In genomic region chr10:58360412-58361004, GRCh38 we compare ENCODE assay signal across 21 cellular contexts. TPM values are rescaled to one million over a fixed set of nuclear protein-coding genes. Genes with fewer than 3 reads are reported as not detected.
DNase-seq lines count a peak whose midpoint lies in the region; ATAC-seq and TF ChIP-seq lines count a peak whose summit lies in the region.
"Had no signal": no experiment of that assay in that cellular context is flagged by ENCODE, and none has a peak within 500 bp of the region (broad histone marks: within the 10 kb centered on the region; RNA-seq: fewer than 3 reads in every experiment).

No MANE protein-coding gene starts in this region.

- intact Hi-C loops in activated CD8-positive, alpha-beta T cell treated with anti-CD3 and anti-CD28 coated beads for 36 hours (cut with micrococcal nuclease), result no loop called here
- intact Hi-C loops in mammary epithelial cell (cut with micrococcal nuclease), result loop anchor here (2.0 kb wide), 1 partner anchor 26 kb away; the partner anchor contains the start of gene UBE2D1

- no peak overlapping the region for H2AFZ ChIP-seq in H9 (ENCODE audit: low read length)
- no peak overlapping the region for H2AFZ ChIP-seq in mammary epithelial cell (ENCODE audit: low read depth, low read length)

- H3K4ac ChIP-seq in H9 (ENCODE audit: low read depth, low read length), result no peak overlapping the region

- H3K27me3 ChIP-seq in H9 (ENCODE audit: insufficient read depth, low read length), result no peaks in the 10 kb centered on the region
- no peaks in the 10 kb centered on the region for H3K27me3 ChIP-seq in mammary epithelial cell (ENCODE audit: insufficient read depth, low read length)
- H3K27me3 ChIP-seq: transverse colon had no signal

- BruUV-seq in mammary epithelial cell (replicated peaks; lab: Mats Ljungman, UMichigan), result no TSS peak

- H3K9ac ChIP-seq in H9 (ENCODE audit: extremely low read depth, insufficient read length, low read length) (no peak overlapping the region), mammary epithelial cell (ENCODE audit: insufficient read depth, low read length) (no peak overlapping the region)

- H3K36me3 ChIP-seq in mammary epithelial cell (ENCODE audit: insufficient read depth, low read length), result no peaks in the 10 kb centered on the region

- no peak overlapping the region for H3K4me3 ChIP-seq in mammary epithelial cell (replicated peaks in 1 of 3; ENCODE audit: insufficient read depth in 1 of 3, low read depth in 2 of 3, low read length in 3 of 3)
- H3K4me3 ChIP-seq: mucosa of descending colon, transverse colon had no signal

- H3K23me2 ChIP-seq in H9 (ENCODE audit: insufficient read length, low read depth, low read length, poor library complexity, severe bottlenecking), result no peaks in the 10 kb centered on the region

- dilution Hi-C loops in mammary epithelial cell (cut with HindIII; ENCODE audit: low sequenced_read_pairs), result no loop called here

- in situ Hi-C loops in mammary epithelial cell (cut with MboI; ENCODE audit: low sequenced_read_pairs in 2 of 2), result no loop called here

- H3K36me3 Mint-ChIP-seq in activated CD8-positive, alpha-beta T cell treated with anti-CD3 and anti-CD28 coated beads for 36 hours (ENCODE audit: low read depth), result peaks cover 17% of the 10 kb centered on the region
- H3K36me3 Mint-ChIP-seq in activated CD8-positive, alpha-beta T cell treated with anti-CD3 and anti-CD28 coated beads, Interleukin-2, amount 10 ng/mL, durations not matched to agents 7 days and 5 days (ENCODE audit: low read depth), result peaks cover 8% of the 10 kb centered on the region
- H3K36me3 Mint-ChIP-seq in H9 (ENCODE audit: insufficient read depth in 1 of 3, low read depth in 3 of 3), result peaks cover 0 to 3% (median 0%) of the 10 kb centered on the region in 3 experiments; a peak in 2 of 7 replicates
- peaks cover 19% of the 10 kb centered on the region for H3K36me3 Mint-ChIP-seq in nephron progenitor cell (ENCODE audit: low read depth)

- H3K4me2 ChIP-seq in H9 (ENCODE audit: insufficient read depth, insufficient read length, low read length) (no peak overlapping the region), mammary epithelial cell (ENCODE audit: insufficient read depth, low read depth, low read length) (peak overlapping the region; percentile 12)

- H2BK5ac ChIP-seq in H9 (ENCODE audit: insufficient read length, low read length), result no peak overlapping the region

- no peak overlapping the region for H2BK20ac ChIP-seq in H9 (ENCODE audit: low read depth, low read length, poor library complexity, severe bottlenecking)

- H3K4me1 Mint-ChIP-seq in activated CD8-positive, alpha-beta T cell treated with anti-CD3 and anti-CD28 coated beads for 36 hours (ENCODE audit: low read depth), result peaks cover 22% of the 10 kb centered on the region
- peaks cover 16% of the 10 kb centered on the region for H3K4me1 Mint-ChIP-seq in activated CD8-positive, alpha-beta T cell treated with anti-CD3 and anti-CD28 coated beads, Interleukin-2, amount 10 ng/mL, durations not matched to agents 7 days and 5 days (ENCODE audit: low read depth)
- peaks cover 0 to 11% of the 10 kb centered on the region in 2 experiments; a peak in 2 of 4 replicates for H3K4me1 Mint-ChIP-seq in H9
- H3K4me1 Mint-ChIP-seq in nephron progenitor cell, result peaks cover 13% of the 10 kb centered on the region

- no peak for DNase-seq in activated CD8-positive, alpha-beta T cell treated with anti-CD3 and anti-CD28 coated beads for 36 hours
- no peak for DNase-seq in activated CD8-positive, alpha-beta T cell treated with anti-CD3 and anti-CD28 coated beads, Interleukin-2, amount 10 ng/mL, durations not matched to agents 7 days and 5 days
- no peak for DNase-seq in H9
- DNase-seq in mammary epithelial cell, result peak; percentile 57
- no peak for DNase-seq in nephron progenitor cell
- no peak for DNase-seq in epidermal melanocyte (ENCODE audit: insufficient read length, low spot score)
- DNase-seq in ureter (ENCODE audit: low spot score), result no peak
- DNase-seq: activated CD4-positive, alpha-beta T cell treated with anti-CD3 and anti-CD28 coated beads, Interleukin-2, amount 10 ng/mL, durations not matched to agents 7 days and 5 days; activated T-cell treated with anti-CD3 and anti-CD28 coated beads, Interleukin-2, amount 50 U/mL, for 1 hour; amygdala; central memory CD4-positive, alpha-beta T cell; DMS53; effector CD8-positive, alpha-beta T cell; KG1; kidney glomerular epithelial cell; mucosa of descending colon; NCI-H1417 treated with DMSO at 0.1 percent for 48 hours; NCI-H345; transverse colon had no signal

- no peak overlapping the region for H2AK5ac ChIP-seq in H9 (ENCODE audit: insufficient read length, low read length)

- H3K79me1 ChIP-seq in H9 (ENCODE audit: insufficient read depth, low read depth, low read length, poor library complexity, severe bottlenecking), result no peaks in the 10 kb centered on the region

- H3K79me2 ChIP-seq in H9 (ENCODE audit: insufficient read depth, low read length) (no peaks in the 10 kb centered on the region), mammary epithelial cell (ENCODE audit: insufficient read depth, low read length) (peaks cover 12% of the 10 kb centered on the region)

- POLR2A ChIA-PET in activated CD8-positive, alpha-beta T cell treated with anti-CD3 and anti-CD28 coated beads for 36 hours (lab: Charles Lee), result interaction anchor here (0.6 kb wide), 1 partner anchor 13 kb away, joined by 3 read pairs; no protein-coding TSS in a partner anchor
- POLR2A ChIA-PET in activated CD8-positive, alpha-beta T cell treated with anti-CD3 and anti-CD28 coated beads, Interleukin-2, amount 10 ng/mL, durations not matched to agents 7 days and 5 days (lab: Charles Lee), result interaction anchor here (1.4 kb wide), 1 partner anchor 24 kb away, joined by 3 read pairs; no protein-coding TSS in a partner anchor

- H3K18ac ChIP-seq in H9 (ENCODE audit: insufficient read length, low read depth, low read length), result no peak overlapping the region

- H3K23ac ChIP-seq in H9 (ENCODE audit: insufficient read length, low read depth, low read length), result no peak overlapping the region

- no peaks in the 10 kb centered on the region for H3K27me3 Mint-ChIP-seq in activated CD8-positive, alpha-beta T cell treated with anti-CD3 and anti-CD28 coated beads for 36 hours
- H3K27me3 Mint-ChIP-seq in activated CD8-positive, alpha-beta T cell treated with anti-CD3 and anti-CD28 coated beads, Interleukin-2, amount 10 ng/mL, durations not matched to agents 7 days and 5 days (ENCODE audit: low read depth), result no peaks in the 10 kb centered on the region
- H3K27me3 Mint-ChIP-seq in H9 (ENCODE audit: low read depth), result no peaks in the 10 kb centered on the region
- H3K27me3 Mint-ChIP-seq in nephron progenitor cell (ENCODE audit: low read depth, poor library complexity), result no peaks in the 10 kb centered on the region
- H3K27me3 Mint-ChIP-seq: activated CD4-positive, alpha-beta T cell treated with anti-CD3 and anti-CD28 coated beads, Interleukin-2, amount 10 ng/mL, durations not matched to agents 7 days and 5 days; stimulated activated memory B cell treated with anti-CD40 and anti-IgM and Interleukin-4, amounts not matched to agents 10 μg/mL and 1 μg/mL and 100 μg/mL, for 72 hours had no signal

- H3K9me3 Mint-ChIP-seq in activated CD8-positive, alpha-beta T cell treated with anti-CD3 and anti-CD28 coated beads for 36 hours, result no peaks in the 10 kb centered on the region
- no peaks in the 10 kb centered on the region for H3K9me3 Mint-ChIP-seq in activated CD8-positive, alpha-beta T cell treated with anti-CD3 and anti-CD28 coated beads, Interleukin-2, amount 10 ng/mL, durations not matched to agents 7 days and 5 days (ENCODE audit: insufficient read depth)
- no peaks in the 10 kb centered on the region for H3K9me3 Mint-ChIP-seq in H9
- no peaks in the 10 kb centered on the region for H3K9me3 Mint-ChIP-seq in nephron progenitor cell
- H3K9me3 Mint-ChIP-seq: activated CD4-positive, alpha-beta T cell treated with anti-CD3 and anti-CD28 coated beads, Interleukin-2, amount 10 ng/mL, durations not matched to agents 7 days and 5 days; stimulated activated memory B cell treated with anti-CD40 and anti-IgM and Interleukin-4, amounts not matched to agents 10 μg/mL and 1 μg/mL and 100 μg/mL, for 72 hours had no signal

- CTCF ChIA-PET in activated CD8-positive, alpha-beta T cell treated with anti-CD3 and anti-CD28 coated beads for 36 hours (lab: Charles Lee), result interaction anchor here (1.1 to 2.0 kb wide), 3 partner anchors 21 to 61 kb away, joined by 3 to 6 read pairs (median 5); partner anchors contain the start of gene TFAM
- CTCF ChIA-PET in activated CD8-positive, alpha-beta T cell treated with anti-CD3 and anti-CD28 coated beads, Interleukin-2, amount 10 ng/mL, durations not matched to agents 7 days and 5 days (lab: Charles Lee), result interaction anchor here (0.7 to 1.5 kb wide), 2 partner anchors 24 to 314 kb away, joined by 3 to 6 read pairs; partner anchors contain the start of gene TFAM
- CTCF ChIA-PET in mammary epithelial cell (lab: Charles Lee; ENCODE audit: low non-redundant PET), result no interaction called here

- WGBS in H9 (ENCODE audit: extremely low coverage, insufficient read length, low lambda C conversion rate), result no CpG with 5 or more reads among the region's 9 CpGs
- 75% methylated on average over 5 of the region's 9 CpGs for WGBS in mammary epithelial cell (ENCODE audit: low coverage, missing lambda C conversion rate)

- TF ChIP-seq CTCF in activated CD8-positive, alpha-beta T cell treated with anti-CD3 and anti-CD28 coated beads for 36 hours (IDR thresholded peaks at IDR 0.05), result no peak
- TF ChIP-seq CTCF in H9 (conservative IDR thresholded peaks at IDR 0.05), result no peak
- TF ChIP-seq CTCF in mammary epithelial cell (conservative IDR thresholded peaks at IDR 0.05 in 1 of 2, IDR thresholded peaks at IDR 0.05 in 1 of 2; ENCODE audit: extremely low read depth in 1 of 2, insufficient read depth in 1 of 2, low read depth in 1 of 2, low read length in 2 of 2), result no peak
- TF ChIP-seq CTCF in nephron progenitor cell (IDR thresholded peaks at IDR 0.05), result no peak

- no peak overlapping the region for H4K91ac ChIP-seq in H9 (ENCODE audit: insufficient read length, low read depth, low read length)

- H3K9me3 ChIP-seq in H9 (ENCODE audit: control insufficient read depth, low read depth, low read length) (no peaks in the 10 kb centered on the region), mammary epithelial cell (replicated peaks; ENCODE audit: insufficient read depth, low read length) (no peaks in the 10 kb centered on the region)
- H3K9me3 ChIP-seq: mucosa of descending colon, transverse colon had no signal

- H3K14ac ChIP-seq in H9 (ENCODE audit: insufficient read depth, low read length), result no peak overlapping the region

- no peak overlapping the region for H2BK15ac ChIP-seq in H9 (ENCODE audit: low read depth, low read length)

- H3K27ac ChIP-seq in H9 (ENCODE audit: insufficient read length, low read depth, low read length) (no peak overlapping the region), mammary epithelial cell (ENCODE audit: insufficient read depth, low read depth, low read length) (no peak overlapping the region)
- H3K27ac ChIP-seq: transverse colon had no signal

- H3K27ac Mint-ChIP-seq in activated CD8-positive, alpha-beta T cell treated with anti-CD3 and anti-CD28 coated beads for 36 hours, result no peak overlapping the region
- no peak overlapping the region for H3K27ac Mint-ChIP-seq in activated CD8-positive, alpha-beta T cell treated with anti-CD3 and anti-CD28 coated beads, Interleukin-2, amount 10 ng/mL, durations not matched to agents 7 days and 5 days
- H3K27ac Mint-ChIP-seq in H9 (peak overlapping the region; percentile 17 to 58 (median 20); a peak in 2 of 7 replicates), nephron progenitor cell (peak overlapping the region; percentile 29)
- H3K27ac Mint-ChIP-seq: activated CD4-positive, alpha-beta T cell treated with anti-CD3 and anti-CD28 coated beads, Interleukin-2, amount 10 ng/mL, durations not matched to agents 7 days and 5 days; stimulated activated memory B cell treated with anti-CD40 and anti-IgM and Interleukin-4, amounts not matched to agents 10 μg/mL and 1 μg/mL and 100 μg/mL, for 72 hours had no signal

- H2BK12ac ChIP-seq in H9 (ENCODE audit: insufficient read length, low read depth, low read length), result no peak overlapping the region

- no peak overlapping the region for H2BK120ac ChIP-seq in H9 (ENCODE audit: low read depth, low read length, poor library complexity, severe bottlenecking)

- H3T11ph ChIP-seq in H9 (ENCODE audit: low read length), result no peak overlapping the region

- H4K20me1 ChIP-seq in H9 (ENCODE audit: control insufficient read depth, insufficient read depth, insufficient read length) (no peaks in the 10 kb centered on the region), mammary epithelial cell (ENCODE audit: insufficient read depth, low read length) (no peaks in the 10 kb centered on the region)

- H3K4me1 ChIP-seq in H9 (ENCODE audit: insufficient read depth, low read length) (no peaks in the 10 kb centered on the region; the same call in 1 of the 2 replicates), mammary epithelial cell (ENCODE audit: insufficient read depth, low read length) (peaks cover 24% of the 10 kb centered on the region)

- no peak overlapping the region for H4K8ac ChIP-seq in H9 (replicated peaks; ENCODE audit: insufficient read length, low read depth, low read length)

- peak; percentile 37 for ATAC-seq in activated CD8-positive, alpha-beta T cell treated with anti-CD3 and anti-CD28 coated beads for 36 hours
- no peak for ATAC-seq in activated CD8-positive, alpha-beta T cell treated with anti-CD3 and anti-CD28 coated beads, Interleukin-2, amount 10 ng/mL, durations not matched to agents 7 days and 5 days
- no peak for ATAC-seq in GM21825 (IDR thresholded peaks at IDR 0.05; ENCODE audit: unreplicated experiment)
- ATAC-seq: mucosa of descending colon; stimulated activated memory B cell treated with anti-CD40 and anti-IgM and Interleukin-4, amounts not matched to agents 10 μg/mL and 1 μg/mL and 100 μg/mL, for 72 hours had no signal

- H3K56ac ChIP-seq in H9 (ENCODE audit: insufficient read length, low read depth, low read length), result no peak overlapping the region

- H4K5ac ChIP-seq in H9 (ENCODE audit: insufficient read length, low read depth, low read length), result no peak overlapping the region

- no peak overlapping the region for H3K4me3 Mint-ChIP-seq in activated CD8-positive, alpha-beta T cell treated with anti-CD3 and anti-CD28 coated beads for 36 hours
- H3K4me3 Mint-ChIP-seq in activated CD8-positive, alpha-beta T cell treated with anti-CD3 and anti-CD28 coated beads, Interleukin-2, amount 10 ng/mL, durations not matched to agents 7 days and 5 days, result no peak overlapping the region
- no peak overlapping the region for H3K4me3 Mint-ChIP-seq in H9
- H3K4me3 Mint-ChIP-seq in nephron progenitor cell, result no peak overlapping the region
- H3K4me3 Mint-ChIP-seq: activated CD4-positive, alpha-beta T cell treated with anti-CD3 and anti-CD28 coated beads, Interleukin-2, amount 10 ng/mL, durations not matched to agents 7 days and 5 days; stimulated activated memory B cell treated with anti-CD40 and anti-IgM and Interleukin-4, amounts not matched to agents 10 μg/mL and 1 μg/mL and 100 μg/mL, for 72 hours had no signal

RNA-seq across cellular contexts. Expression of gene TFAM, which starts 24.7 kb away (rescaled TPM):
- 100 to 1,000 TPM in 1 of 2 experiments, 10 to 100 TPM in 1; 97.3 to 116 TPM for total RNA-seq in activated CD8-positive, alpha-beta T cell treated with anti-CD3 and anti-CD28 coated beads for 36 hours
- 10 to 100 TPM; 64.1 to 67.2 TPM for total RNA-seq in activated CD8-positive, alpha-beta T cell treated with anti-CD3 and anti-CD28 coated beads, Interleukin-2, amount 10 ng/mL, durations not matched to agents 7 days and 5 days
- total RNA-seq in H9 (2021) (129 and 144 TPM in 2 replicates), mammary epithelial cell (10 to 100 TPM; 26.2 to 46.3 TPM), ureter (36.9 TPM)
- polyA plus RNA-seq in mammary epithelial cell, result 23.6 TPM
- 41.6 TPM for polyA minus RNA-seq in mammary epithelial cell

RNA-seq across cellular contexts. Expression of gene UBE2D1, which starts 25.7 kb away (rescaled TPM):
- 10 to 100 TPM; 12.1 to 12.8 TPM for total RNA-seq in activated CD8-positive, alpha-beta T cell treated with anti-CD3 and anti-CD28 coated beads for 36 hours
- 10 to 100 TPM; 12.2 to 12.3 TPM for total RNA-seq in activated CD8-positive, alpha-beta T cell treated with anti-CD3 and anti-CD28 coated beads, Interleukin-2, amount 10 ng/mL, durations not matched to agents 7 days and 5 days
- total RNA-seq in H9 (2021) (26.8 and 27.7 TPM in 2 replicates), mammary epithelial cell (10 to 100 TPM; 13.9 to 15.5 TPM), ureter (14.2 TPM)
- 8.0 TPM for polyA plus RNA-seq in mammary epithelial cell
- 4.6 TPM for polyA minus RNA-seq in mammary epithelial cell

Comparison
In these comparisons a context has a peak if more than half of its experiments do, and no peak if none do; other contexts are left out.
1. H3K27ac Mint-ChIP-seq: peak in H9 (3 of 3) and nephron progenitor cell (single experiment); none in activated CD8-positive, alpha-beta T cell treated with anti-CD3 and anti-CD28 coated beads for 36 hours (single experiment) and activated CD8-positive, alpha-beta T cell treated with anti-CD3 and anti-CD28 coated beads, Interleukin-2, amount 10 ng/mL, durations not matched to agents 7 days and 5 days (single experiment).